Comparison of ENCODE assay signal across 8 cellular contexts in genomic region chr7:44240983-44241510, GRCh38. TPM values are rescaled to one million over a fixed set of nuclear protein-coding genes. Genes with fewer than 3 reads are reported as not detected.
DNase-seq lines count a peak whose midpoint lies in the region; ATAC-seq and TF ChIP-seq lines count a peak whose summit lies in the region.

No MANE protein-coding gene starts in this region.

- peak; percentile 90 for DNase-seq in GM10266 (ENCODE audit: extremely low spot score)
- peak; percentile 78 for DNase-seq in NCI-H2196 (lab: John Stamatoyannopoulos, UW; ENCODE audit: unreplicated experiment)
- DNase-seq in WERI-Rb-1 = peak; percentile 87
- peak; percentile 63 to 72 for DNase-seq in breast epithelium (ENCODE audit: low spot score in 2 of 2)
- peak; percentile 73 for DNase-seq in inferior parietal cortex (ENCODE audit: extremely low spot score)
- DNase-seq in stimulated activated CD4-positive, alpha-beta T cell treated with anti-CD3 and anti-CD28 coated beads, Interleukin-12 subunit alpha, Interleukin-12 subunit beta, amount 100 ng/mL, for 48 hours (ENCODE audit: low read depth in 2 of 3, low spot score in 1 of 3) = peak; percentile 31 to 56 (median 38)

- no peaks in the 10 kb centered on the region for H3K27me3 ChIP-seq in WERI-Rb-1 (ENCODE audit: insufficient read depth, low read depth, severe bottlenecking)
- H3K27me3 ChIP-seq in breast epithelium = no peaks in the 10 kb centered on the region

- TF ChIP-seq CTCF in GM10266 (IDR thresholded peaks at IDR 0.05; ENCODE audit: control insufficient read depth, insufficient read depth, low read depth, missing control alignments) (peak; percentile 84), WERI-Rb-1 (IDR thresholded peaks at IDR 0.05; ENCODE audit: low read depth, low read length) (peak; percentile 91), breast epithelium (IDR thresholded peaks at IDR 0.05) (peak; percentile 19 to 76 (median 69))

- TF ChIP-seq POLR2A in breast epithelium (IDR thresholded peaks at IDR 0.05) = no peak

- ATAC-seq in HG02763 (IDR thresholded peaks at IDR 0.05; ENCODE audit: unreplicated experiment) (peak; percentile 59), GM18870 (IDR thresholded peaks at IDR 0.05; ENCODE audit: unreplicated experiment) (no peak)

- intact Hi-C loops in breast epithelium (cut with DNase I; ENCODE audit: low total_unique reads) = loop anchor here (10.0 kb wide), 1 partner anchor 264 kb away; no protein-coding TSS in a partner anchor

- no peaks in the 10 kb centered on the region for H3K9me3 ChIP-seq in WERI-Rb-1 (ENCODE audit: severe bottlenecking)
- no peaks in the 10 kb centered on the region for H3K9me3 ChIP-seq in breast epithelium

- no peaks in the 10 kb centered on the region for H3K36me3 ChIP-seq in WERI-Rb-1
- H3K36me3 ChIP-seq in breast epithelium = no peaks in the 10 kb centered on the region

- H3K4me1 ChIP-seq in breast epithelium = no peaks in the 10 kb centered on the region

- no peak overlapping the region for H3K4me3 ChIP-seq in WERI-Rb-1 (ENCODE audit: low read depth, low read length)
- H3K4me3 ChIP-seq in breast epithelium = peak overlapping the region in 2 of 3 donors; percentile 17 to 53

- peak overlapping the region; percentile 74 for H3K27ac ChIP-seq in WERI-Rb-1
- peak overlapping the region in 1 of 2 donors; percentile 23 for H3K27ac ChIP-seq in breast epithelium

RNA-seq across cellular contexts. Expression of gene YKT6, which starts 40.3 kb away (rescaled TPM):
- total RNA-seq in breast epithelium = 10 to 100 TPM; 40.2 to 57.0 (median 49.4) TPM

RNA-seq across cellular contexts. Expression of gene GCK, which starts 51.8 kb away (rescaled TPM):
- total RNA-seq in breast epithelium = 1 to 10 TPM in 1 of 3 donors, under 1 TPM in 1, not detected in 1; 0.48 to 1.6 TPM

Comparison
In these comparisons a context has a peak if more than half of its experiments do, and no peak if none do; other contexts are left out.
1. DNase-seq: peak in every context shown above with its lines; median percentile 90 in GM10266; 87 in WERI-Rb-1; 78 in NCI-H2196; 73 in inferior parietal cortex; 68 in breast epithelium; 38 in stimulated activated CD4-positive, alpha-beta T cell treated with anti-CD3 and anti-CD28 coated beads, Interleukin-12 subunit alpha, Interleukin-12 subunit beta, amount 100 ng/mL, for 48 hours.